25 cellular contexts compared by ENCODE assay signal in genomic region chr15:42083605-42083908, GRCh38. TPM values are rescaled to one million over a fixed set of nuclear protein-coding genes. Genes with fewer than 3 reads are reported as not detected.
A peak's percentile ranks its signal among the peaks of the same experiment; 100 is the strongest.
DNase-seq lines count a peak whose midpoint lies in the region; ATAC-seq, FAIRE-seq and TF ChIP-seq lines count a peak whose summit lies in the region.
"Had no signal": no experiment of that assay in that cellular context is flagged by ENCODE, and none has a peak within 500 bp of the region (broad histone marks: within the 10 kb centered on the region; RNA-seq: fewer than 3 reads in every experiment).

No MANE protein-coding gene starts in this region.

- H3K9ac ChIP-seq in mesenchymal stem cell (ENCODE audit: low read length) = no peak overlapping the region
- H3K9ac ChIP-seq: BLaER1, KMS-11, SK-N-SH had no signal

- ATAC-seq in RWPE2 (ENCODE audit: low read depth) = no peak
- no peak for ATAC-seq in upper lobe of right lung

- H2BK120ac ChIP-seq in mesenchymal stem cell (ENCODE audit: low read depth, low read length) = no peak overlapping the region

- no peak overlapping the region for H4K8ac ChIP-seq in mesenchymal stem cell (ENCODE audit: low read length)

- in situ Hi-C loops in HAP-1 (cut with MboI; ENCODE audit: low sequenced_read_pairs) = no loop called here

- peak; percentile 54 for DNase-seq in activated effector memory CD4-positive, alpha-beta T cell treated with anti-CD3 and anti-CD28 coated beads, Interleukin-2, amount 50 U/mL, for 16 hours
- no peak for DNase-seq in activated effector memory CD4-positive, alpha-beta T cell treated with Interleukin-2 at 50 U/mL for 16 hours
- DNase-seq in RWPE2 (ENCODE audit: low spot score) = no peak
- no peak for DNase-seq in mesenchymal stem cell
- DNase-seq in upper lobe of right lung = peak; percentile 59
- DNase-seq in HAP-1 (ENCODE audit: low spot score in 2 of 2) = no peak
- no peak for DNase-seq in HTR-8/SVneo (ENCODE audit: insufficient read length, low spot score)
- no peak for DNase-seq in activated naive CD4-positive, alpha-beta T cell treated with anti-CD3 and anti-CD28 coated beads for 36 hours
- DNase-seq: CD4-positive, CD25-positive, alpha-beta regulatory T cell; DMS53; GOT3; NCI-H1048; NCI-H1694 treated with DMSO at 0.1 percent for 48 hours; NCI-H2081; NCI-H2227 treated with DMSO at 0.1 percent for 48 hours; NCI-H526 treated with DMSO at 0.1 percent for 48 hours; Peyer's patch; SK-N-SH had no signal

- H3K4me3 Mint-ChIP-seq in activated naive CD4-positive, alpha-beta T cell treated with anti-CD3 and anti-CD28 coated beads for 36 hours = no peak overlapping the region
- H3K4me3 Mint-ChIP-seq: CD4-positive, CD25-positive, alpha-beta regulatory T cell had no signal

- no peak overlapping the region for H3K18ac ChIP-seq in mesenchymal stem cell (ENCODE audit: low read depth in 1 of 2, low read length in 2 of 2)

- H3K27me3 ChIP-seq in RWPE2 (ENCODE audit: insufficient read depth, poor library complexity, severe bottlenecking) (no peaks in the 10 kb centered on the region), mesenchymal stem cell (ENCODE audit: control insufficient read depth in 1 of 2, insufficient read depth in 1 of 2, low read length in 2 of 2) (peaks cover 64 to 89% of the 10 kb centered on the region in 2 experiments), upper lobe of right lung (peaks cover 3% of the 10 kb centered on the region), HAP-1 (ENCODE audit: low read depth) (no peaks in the 10 kb centered on the region)
- H3K27me3 ChIP-seq: BLaER1, Peyer's patch had no signal

- no peaks in the 10 kb centered on the region for H3K36me3 Mint-ChIP-seq in activated naive CD4-positive, alpha-beta T cell treated with anti-CD3 and anti-CD28 coated beads for 36 hours (ENCODE audit: low read depth)
- H3K36me3 Mint-ChIP-seq: CD4-positive, CD25-positive, alpha-beta regulatory T cell; IgD-negative memory B cell had no signal

- no peak overlapping the region for H3K4ac ChIP-seq in mesenchymal stem cell (ENCODE audit: low read depth in 1 of 2, low read length in 2 of 2)

- H3K23ac ChIP-seq in mesenchymal stem cell (ENCODE audit: low read length in 2 of 2) = no peak overlapping the region

- H3K27ac ChIP-seq in RWPE2 (ENCODE audit: poor library complexity, severe bottlenecking) (peak overlapping the region; percentile 79), mesenchymal stem cell (ENCODE audit: low read length, poor library complexity, severe bottlenecking) (no peak overlapping the region), upper lobe of right lung (no peak overlapping the region)
- H3K27ac ChIP-seq: BLaER1, KMS-11 had no signal

- peaks cover 4% of the 10 kb centered on the region for H3K4me1 Mint-ChIP-seq in activated naive CD4-positive, alpha-beta T cell treated with anti-CD3 and anti-CD28 coated beads for 36 hours (ENCODE audit: low read depth)

- no peak overlapping the region for H2BK12ac ChIP-seq in mesenchymal stem cell (ENCODE audit: low read length in 2 of 2)

- H3K36me3 ChIP-seq in RWPE2 (ENCODE audit: low read depth) = no peaks in the 10 kb centered on the region
- peaks cover 0 to 4% of the 10 kb centered on the region in 2 experiments for H3K36me3 ChIP-seq in mesenchymal stem cell (ENCODE audit: control insufficient read depth in 1 of 2, insufficient read depth in 2 of 2, low read depth in 1 of 2, low read length in 2 of 2)
- no peaks in the 10 kb centered on the region for H3K36me3 ChIP-seq in upper lobe of right lung
- no peaks in the 10 kb centered on the region for H3K36me3 ChIP-seq in HAP-1 (replicated peaks)
- H3K36me3 ChIP-seq: BLaER1, Peyer's patch had no signal

- H3K79me1 ChIP-seq in mesenchymal stem cell (replicated peaks; ENCODE audit: low read length, poor library complexity, severe bottlenecking) = no peaks in the 10 kb centered on the region

- H3K9me3 ChIP-seq in RWPE2 (ENCODE audit: severe bottlenecking) (no peaks in the 10 kb centered on the region), mesenchymal stem cell (ENCODE audit: control insufficient read depth, low read length) (no peaks in the 10 kb centered on the region), upper lobe of right lung (no peaks in the 10 kb centered on the region), HAP-1 (no peaks in the 10 kb centered on the region)
- H3K9me3 ChIP-seq: BLaER1, Peyer's patch, SK-N-SH had no signal

- CTCF ChIA-PET in activated naive CD4-positive, alpha-beta T cell treated with anti-CD3 and anti-CD28 coated beads for 36 hours (lab: Charles Lee) = interaction anchor here (0.5 to 7.2 kb wide), 18 partner anchors 10 to 1071 kb away, joined by 3 to 65 read pairs (median 4); no protein-coding TSS in a partner anchor

- no peak overlapping the region for H2AK5ac ChIP-seq in mesenchymal stem cell (ENCODE audit: low read length, severe bottlenecking)

- H2BK5ac ChIP-seq in mesenchymal stem cell (ENCODE audit: low read depth, low read length, poor library complexity, severe bottlenecking) = no peak overlapping the region

- H3K4me1 ChIP-seq in RWPE2 (ENCODE audit: insufficient read depth, poor library complexity, severe bottlenecking) = peaks cover 19% of the 10 kb centered on the region
- H3K4me1 ChIP-seq in mesenchymal stem cell (ENCODE audit: control insufficient read depth, insufficient read depth, low read depth, low read length) = peaks cover 3% of the 10 kb centered on the region
- H3K4me1 ChIP-seq in upper lobe of right lung = peaks cover 10% of the 10 kb centered on the region
- H3K4me1 ChIP-seq in HAP-1 = no peaks in the 10 kb centered on the region

- TF ChIP-seq CTCF in RWPE2 (IDR thresholded peaks at IDR 0.05; ENCODE audit: poor library complexity, severe bottlenecking) = no peak
- no peak for TF ChIP-seq CTCF in upper lobe of right lung (IDR thresholded peaks at IDR 0.05)

- intact Hi-C loops in upper lobe of right lung (cut with DNase I) = no loop called here
- intact Hi-C loops in activated naive CD4-positive, alpha-beta T cell treated with anti-CD3 and anti-CD28 coated beads for 36 hours (cut with micrococcal nuclease) = loop anchor here (10.0 kb wide), 1 partner anchor 301 kb away; no protein-coding TSS in a partner anchor

- no peak overlapping the region for H3K27ac Mint-ChIP-seq in activated naive CD4-positive, alpha-beta T cell treated with anti-CD3 and anti-CD28 coated beads for 36 hours
- H3K27ac Mint-ChIP-seq: CD4-positive, CD25-positive, alpha-beta regulatory T cell had no signal

- H3K4me3 ChIP-seq in RWPE2 (ENCODE audit: severe bottlenecking) (no peak overlapping the region), mesenchymal stem cell (ENCODE audit: insufficient read depth in 1 of 2, low read depth in 1 of 2, low read length in 2 of 2) (no peak overlapping the region), upper lobe of right lung (no peak overlapping the region), HAP-1 (no peak overlapping the region)
- H3K4me3 ChIP-seq: BLaER1 had no signal

- peaks cover 6% of the 10 kb centered on the region for H3K27me3 Mint-ChIP-seq in activated naive CD4-positive, alpha-beta T cell treated with anti-CD3 and anti-CD28 coated beads for 36 hours (ENCODE audit: low read depth)

- H2AFZ ChIP-seq in mesenchymal stem cell (ENCODE audit: low read depth, low read length) = no peak overlapping the region

- 89% methylated on average over 3 of the region's 3 CpGs for WGBS in mesenchymal stem cell

- peak overlapping the region; percentile 45 for H4K91ac ChIP-seq in mesenchymal stem cell (ENCODE audit: low read length)

- no peak overlapping the region for H3K4me2 ChIP-seq in mesenchymal stem cell (ENCODE audit: low read length, poor library complexity, severe bottlenecking)
- H3K4me2 ChIP-seq: KMS-11, SK-N-SH had no signal

- no peak overlapping the region for H2BK15ac ChIP-seq in mesenchymal stem cell (ENCODE audit: low read depth, poor library complexity, severe bottlenecking)

- no peaks in the 10 kb centered on the region for H3K9me3 Mint-ChIP-seq in activated naive CD4-positive, alpha-beta T cell treated with anti-CD3 and anti-CD28 coated beads for 36 hours
- H3K9me3 Mint-ChIP-seq: IgD-negative memory B cell had no signal

- FAIRE-seq in HTR-8/SVneo (lab: Jason Lieb, UNC) = no peak
- FAIRE-seq: A204.1 had no signal

- H3K14ac ChIP-seq in mesenchymal stem cell (ENCODE audit: low read length in 2 of 2) = no peak overlapping the region

RNA-seq across cellular contexts. Expression of gene PLA2G4D, which starts 10.8 kb away (rescaled TPM):
- polyA plus RNA-seq in mesenchymal stem cell (2013, experiment 1 of 2) = not detected
- polyA plus RNA-seq in mesenchymal stem cell (2013, experiment 2 of 2) = not detected
- not detected for total RNA-seq in upper lobe of right lung
- not detected for total RNA-seq in activated naive CD4-positive, alpha-beta T cell treated with anti-CD3 and anti-CD28 coated beads for 36 hours
- total RNA-seq: CD4-positive, CD25-positive, alpha-beta regulatory T cell; Daoy; NCI-H460; Peyer's patch had no signal
- polyA plus RNA-seq: AG04450; CD4-positive, CD25-positive, alpha-beta regulatory T cell; IgD-negative memory B cell; SK-N-SH had no signal

Comparison
In these comparisons a context has a peak if more than half of its experiments do, and no peak if none do; other contexts are left out.
1. DNase-seq: peak in activated effector memory CD4-positive, alpha-beta T cell treated with anti-CD3 and anti-CD28 coated beads, Interleukin-2, amount 50 U/mL, for 16 hours (single experiment) and upper lobe of right lung (single experiment); none in activated effector memory CD4-positive, alpha-beta T cell treated with Interleukin-2 at 50 U/mL for 16 hours (single experiment), RWPE2 (single experiment), mesenchymal stem cell (single experiment), HAP-1 (0 of 2), HTR-8/SVneo (single experiment) and activated naive CD4-positive, alpha-beta T cell treated with anti-CD3 and anti-CD28 coated beads for 36 hours (single experiment).